1 cellular context compared by ENCODE assay signal in genomic region chr21:38761531-38761930, GRCh38.
TF ChIP-seq lines count a peak whose summit lies in the region.

No MANE protein-coding gene starts in this region.

TF ChIP-seq in HepG2, 621 proteins besides CTCF, POLR2A, EP300 and RAD21:
- TF ChIP-seq ONECUT2 (CRISPR knock-in tag; IDR thresholded peaks at IDR 0.05) (no peak), RFX5 (IDR thresholded peaks at IDR 0.05; ENCODE audit: low read depth, low read length) (no peak), ZKSCAN1 (IDR thresholded peaks at IDR 0.05; ENCODE audit: low read length) (no peak)
